Comparison of ENCODE assay signal across 9 cellular contexts in genomic region chr1:180849031-180849775, GRCh38.
DNase-seq lines count a peak whose midpoint lies in the region; ATAC-seq and TF ChIP-seq lines count a peak whose summit lies in the region.
"Had no signal": no experiment of that assay in that cellular context is flagged by ENCODE, and none has a peak within 500 bp of the region (broad histone marks: within the 10 kb centered on the region; RNA-seq: fewer than 3 reads in every experiment).

No MANE protein-coding gene starts in this region.

- no peak overlapping the region for H3K27ac Mint-ChIP-seq in activated T-cell treated with anti-CD3 and anti-CD28 coated beads, Interleukin-2, amount 50 U/mL, for 72 hours
- H3K27ac Mint-ChIP-seq: CD14-positive monocyte had no signal

- H3K4me3 Mint-ChIP-seq in activated T-cell treated with anti-CD3 and anti-CD28 coated beads, Interleukin-2, amount 50 U/mL, for 72 hours = no peak overlapping the region

- no peaks in the 10 kb centered on the region for H3K9me3 Mint-ChIP-seq in activated T-cell treated with anti-CD3 and anti-CD28 coated beads, Interleukin-2, amount 50 U/mL, for 72 hours

- no peaks in the 10 kb centered on the region for H3K27me3 Mint-ChIP-seq in activated T-cell treated with anti-CD3 and anti-CD28 coated beads, Interleukin-2, amount 50 U/mL, for 72 hours (ENCODE audit: low read depth)

- in situ Hi-C loops in GM13976 (cut with MboI; ENCODE audit: low sequenced_read_pairs, unreplicated experiment) = no loop called here

- TF ChIP-seq CTCF in GM13976 (IDR thresholded peaks at IDR 0.05; ENCODE audit: borderline replicate concordance, control extremely low read depth, extremely low read depth, insufficient read depth, missing control alignments) = no peak

- peaks cover 24% of the 10 kb centered on the region for H3K4me1 Mint-ChIP-seq in activated T-cell treated with anti-CD3 and anti-CD28 coated beads, Interleukin-2, amount 50 U/mL, for 72 hours (ENCODE audit: low read depth)

- DNase-seq in GM13976 (ENCODE audit: low spot score) (peak; percentile 31), NCI-H526 treated with DMSO at 0.1 percent for 48 hours (lab: John Stamatoyannopoulos, UW) (peak; percentile 43), activated T-cell treated with anti-CD3 and anti-CD28 coated beads for 4 hours (no peak), NOMO-1 treated with DMSO at 0.1 percent for 48 hours (lab: John Stamatoyannopoulos, UW; ENCODE audit: unreplicated experiment) (no peak), NCI-H446 treated with DMSO at 0.1 percent for 48 hours (lab: John Stamatoyannopoulos, UW) (no peak)
- DNase-seq in activated T-cell treated with anti-CD3 and anti-CD28 coated beads, Interleukin-2, amount 50 U/mL, for 72 hours = no peak

- H3K36me3 Mint-ChIP-seq in activated T-cell treated with anti-CD3 and anti-CD28 coated beads, Interleukin-2, amount 50 U/mL, for 72 hours (ENCODE audit: insufficient read depth in 2 of 2) = peaks cover 0 to 3% of the 10 kb centered on the region in 2 donors

- ATAC-seq in GM19468 (IDR thresholded peaks at IDR 0.05; ENCODE audit: extremely low read depth, unreplicated experiment) (peak; percentile 48), HG03025 (IDR thresholded peaks at IDR 0.05; ENCODE audit: low FRiP score, unreplicated experiment) (peak; percentile 87)
- no peak for ATAC-seq in activated T-cell treated with anti-CD3 and anti-CD28 coated beads, Interleukin-2, amount 50 U/mL, for 72 hours (replicated peaks in 1 of 2)

Comparison
In these comparisons a context has a peak if more than half of its experiments do, and no peak if none do; other contexts are left out.
1. DNase-seq: peak in GM13976 (single experiment) and NCI-H526 treated with DMSO at 0.1 percent for 48 hours (single experiment); none in activated T-cell treated with anti-CD3 and anti-CD28 coated beads for 4 hours (single experiment), NOMO-1 treated with DMSO at 0.1 percent for 48 hours (single experiment), activated T-cell treated with anti-CD3 and anti-CD28 coated beads, Interleukin-2, amount 50 U/mL, for 72 hours (0 of 2) and NCI-H446 treated with DMSO at 0.1 percent for 48 hours (single experiment).
2. ATAC-seq: peak in GM19468 (single experiment) and HG03025 (single experiment); none in activated T-cell treated with anti-CD3 and anti-CD28 coated beads, Interleukin-2, amount 50 U/mL, for 72 hours (0 of 2).